In the genomic region with DNA sequence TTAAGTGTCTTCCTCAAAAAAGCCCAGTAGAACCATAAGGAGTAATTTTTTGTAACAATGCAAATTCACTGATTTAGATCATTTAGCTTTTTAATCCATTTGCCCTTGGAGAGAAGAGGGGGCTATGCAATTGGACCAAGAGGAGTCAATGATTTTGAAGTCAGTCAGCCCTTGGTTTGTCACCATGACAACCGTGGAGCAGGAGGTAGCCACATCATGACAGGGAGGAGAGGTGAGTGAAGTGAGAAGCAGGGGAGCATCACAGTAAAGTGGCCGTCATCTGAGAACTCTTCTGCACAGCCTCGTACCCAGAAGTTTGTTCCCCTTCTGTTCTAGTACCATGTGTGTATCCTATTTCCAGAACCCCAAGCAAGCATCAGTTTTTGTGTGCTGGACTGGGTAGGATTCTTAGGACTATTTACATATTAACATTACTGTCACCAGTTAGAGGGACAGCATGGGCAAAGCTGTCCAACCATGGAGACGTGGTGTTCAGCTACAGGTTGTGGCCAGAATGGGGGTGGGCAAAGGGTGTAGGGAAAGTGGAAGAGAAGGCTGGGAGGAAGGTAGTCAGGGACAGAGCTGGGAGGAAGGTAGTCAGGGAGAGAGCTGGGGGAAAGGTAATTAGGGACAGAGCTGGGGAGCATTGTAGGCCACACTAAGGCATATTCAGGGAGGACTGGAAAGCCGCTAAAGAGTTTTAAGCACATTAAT, we compare ENCODE assay signal across 16 cellular contexts. TPM values are rescaled to one million over a fixed set of nuclear protein-coding genes. Genes with fewer than 3 reads are reported as not detected.
A peak's percentile ranks its signal among the peaks of the same experiment; 100 is the strongest.
DNase-seq lines count a peak whose midpoint lies in the region; ATAC-seq and TF ChIP-seq lines count a peak whose summit lies in the region.
"Had no signal": no experiment of that assay in that cellular context is flagged by ENCODE, and none has a peak within 500 bp of the region (broad histone marks: within the 10 kb centered on the region; RNA-seq: fewer than 3 reads in every experiment).

No MANE protein-coding gene starts in this region.

- no peaks in the 10 kb centered on the region for H3K9me3 Mint-ChIP-seq in activated T-cell treated with anti-CD3 and anti-CD28 coated beads, Interleukin-2, amount 50 U/mL, for 72 hours
- no peaks in the 10 kb centered on the region for H3K9me3 Mint-ChIP-seq in activated T-cell treated with anti-CD3 and anti-CD28 coated beads, Interleukin-2, amount 50 U/mL, for 4 hours
- peaks cover 4% of the 10 kb centered on the region for H3K9me3 Mint-ChIP-seq in glutamatergic neuron (ENCODE audit: unreplicated experiment)

- H3K27me3 ChIP-seq in WERI-Rb-1 (ENCODE audit: insufficient read depth, low read depth, severe bottlenecking): no peaks in the 10 kb centered on the region
- H3K27me3 ChIP-seq in testis: no peaks in the 10 kb centered on the region
- H3K27me3 ChIP-seq: pancreas had no signal

- no peak overlapping the region for H3K4me3 Mint-ChIP-seq in activated T-cell treated with anti-CD3 and anti-CD28 coated beads, Interleukin-2, amount 50 U/mL, for 72 hours
- no peak overlapping the region for H3K4me3 Mint-ChIP-seq in activated T-cell treated with anti-CD3 and anti-CD28 coated beads, Interleukin-2, amount 50 U/mL, for 4 hours
- peak overlapping the region; percentile 9 for H3K4me3 Mint-ChIP-seq in glutamatergic neuron (ENCODE audit: unreplicated experiment)

- no peak for ATAC-seq in activated T-cell treated with anti-CD3 and anti-CD28 coated beads, Interleukin-2, amount 50 U/mL, for 72 hours (replicated peaks in 1 of 2)
- ATAC-seq in activated T-cell treated with anti-CD3 and anti-CD28 coated beads, Interleukin-2, amount 50 U/mL, for 4 hours: no peak
- ATAC-seq: lower lobe of right lung had no signal

- H3K27ac ChIP-seq in WERI-Rb-1 (peak overlapping the region; percentile 76), testis (no peak overlapping the region)
- H3K27ac ChIP-seq: lower lobe of right lung, thoracic aorta had no signal

- H3K27me3 Mint-ChIP-seq in activated T-cell treated with anti-CD3 and anti-CD28 coated beads, Interleukin-2, amount 50 U/mL, for 72 hours (ENCODE audit: low read depth): no peaks in the 10 kb centered on the region
- H3K27me3 Mint-ChIP-seq in activated T-cell treated with anti-CD3 and anti-CD28 coated beads, Interleukin-2, amount 50 U/mL, for 4 hours (ENCODE audit: low read depth): no peaks in the 10 kb centered on the region
- H3K27me3 Mint-ChIP-seq in glutamatergic neuron (ENCODE audit: unreplicated experiment): no peaks in the 10 kb centered on the region

- no peaks in the 10 kb centered on the region for H3K4me1 ChIP-seq in testis

- WGBS in testis, 2 donors: 82 to 89% methylated on average over 5 of the region's 5 CpGs

- no peak for DNase-seq in activated T-cell treated with anti-CD3 and anti-CD28 coated beads, Interleukin-2, amount 50 U/mL, for 72 hours
- no peak for DNase-seq in activated T-cell treated with anti-CD3 and anti-CD28 coated beads, Interleukin-2, amount 50 U/mL, for 4 hours
- DNase-seq in WERI-Rb-1: peak; percentile 49
- DNase-seq in glutamatergic neuron: no peak
- DNase-seq in renal cortical epithelial cell (ENCODE audit: low read depth): peak; percentile 13
- no peak for DNase-seq in NOMO-1 (lab: John Stamatoyannopoulos, UW; ENCODE audit: unreplicated experiment in 2 of 2)
- no peak for DNase-seq in testis
- no peak for DNase-seq in iPS-NIHi7 (ENCODE audit: extremely low spot score)
- DNase-seq: cortex of kidney; Kasumi-1; lower lobe of right lung; NCI-H187; NK-92 treated with Interleukin-12 subunit alpha and Interleukin-12 subunit beta, amount 100 ng/mL, for 24 hours; pancreas; stimulated activated CD4-positive, alpha-beta T cell treated with anti-CD3 and anti-CD28 coated beads, Interleukin-15, amount 100 ng/mL, for 24 hours had no signal

- TF ChIP-seq POLR2A in testis (IDR thresholded peaks at IDR 0.05): no peak

- intact Hi-C loops in testis (cut with DNase I; ENCODE audit: low total_unique reads): no loop called here

- H3K4me3 ChIP-seq in WERI-Rb-1 (ENCODE audit: low read depth, low read length) (peak overlapping the region; percentile 43), testis (no peak overlapping the region)
- H3K4me3 ChIP-seq: lower lobe of right lung, pancreas had no signal

- H3K36me3 Mint-ChIP-seq in activated T-cell treated with anti-CD3 and anti-CD28 coated beads, Interleukin-2, amount 50 U/mL, for 72 hours (ENCODE audit: insufficient read depth in 2 of 2): peaks cover 0 to 9% of the 10 kb centered on the region in 2 donors
- H3K36me3 Mint-ChIP-seq in activated T-cell treated with anti-CD3 and anti-CD28 coated beads, Interleukin-2, amount 50 U/mL, for 4 hours (ENCODE audit: insufficient read depth): peaks cover 13% of the 10 kb centered on the region
- H3K36me3 Mint-ChIP-seq in glutamatergic neuron (ENCODE audit: unreplicated experiment): no peaks in the 10 kb centered on the region

- no peaks in the 10 kb centered on the region for H3K9me3 ChIP-seq in WERI-Rb-1 (ENCODE audit: severe bottlenecking)
- no peaks in the 10 kb centered on the region for H3K9me3 ChIP-seq in testis
- H3K9me3 ChIP-seq: lower lobe of right lung, pancreas, thoracic aorta had no signal

- H3K4me1 Mint-ChIP-seq in activated T-cell treated with anti-CD3 and anti-CD28 coated beads, Interleukin-2, amount 50 U/mL, for 72 hours (ENCODE audit: low read depth): peaks cover 62% of the 10 kb centered on the region
- peaks cover 64% of the 10 kb centered on the region for H3K4me1 Mint-ChIP-seq in activated T-cell treated with anti-CD3 and anti-CD28 coated beads, Interleukin-2, amount 50 U/mL, for 4 hours (ENCODE audit: low read depth)
- H3K4me1 Mint-ChIP-seq in glutamatergic neuron (ENCODE audit: low read depth, unreplicated experiment): peaks cover 20% of the 10 kb centered on the region

- TF ChIP-seq CTCF in WERI-Rb-1 (IDR thresholded peaks at IDR 0.05; ENCODE audit: low read depth, low read length) (no peak), glutamatergic neuron (IDR thresholded peaks at IDR 0.05; ENCODE audit: partially characterized antibody, unreplicated experiment) (no peak), testis (IDR thresholded peaks at IDR 0.05) (no peak)

- H3K27ac Mint-ChIP-seq in activated T-cell treated with anti-CD3 and anti-CD28 coated beads, Interleukin-2, amount 50 U/mL, for 72 hours: peak overlapping the region; percentile 56
- peak overlapping the region; percentile 56 for H3K27ac Mint-ChIP-seq in glutamatergic neuron (ENCODE audit: unreplicated experiment)

- H3K36me3 ChIP-seq in WERI-Rb-1 (peaks cover 29% of the 10 kb centered on the region), testis (ENCODE audit: low read depth, missing control alignments) (no peaks in the 10 kb centered on the region)
- H3K36me3 ChIP-seq: lower lobe of right lung, pancreas, thoracic aorta had no signal

RNA-seq across cellular contexts. Expression of gene UBE3C, which starts 13.1 kb away (rescaled TPM):
- total RNA-seq in activated T-cell treated with anti-CD3 and anti-CD28 coated beads, Interleukin-2, amount 50 U/mL, for 72 hours: 10 to 100 TPM; 39.6 to 42.6 TPM
- total RNA-seq in activated T-cell treated with anti-CD3 and anti-CD28 coated beads, Interleukin-2, amount 50 U/mL, for 4 hours: 10 to 100 TPM; 94.2 to 95.7 (median 94.6) TPM
- total RNA-seq in glutamatergic neuron (ENCODE audit: unreplicated experiment): 52.5 TPM
- 102 and 153 TPM in 2 replicates for total RNA-seq in renal cortical epithelial cell
- 10 to 100 TPM; 86.0 to 95.9 TPM for total RNA-seq in testis
- polyA plus RNA-seq in testis (ENCODE audit: insufficient read depth, low read depth, low replicate concordance): 69.4 TPM

Comparison
In these comparisons a context has a peak if more than half of its experiments do, and no peak if none do; other contexts are left out.
1. DNase-seq: peak in WERI-Rb-1 (single experiment) and renal cortical epithelial cell (single experiment); none in activated T-cell treated with anti-CD3 and anti-CD28 coated beads, Interleukin-2, amount 50 U/mL, for 72 hours (0 of 2), activated T-cell treated with anti-CD3 and anti-CD28 coated beads, Interleukin-2, amount 50 U/mL, for 4 hours (single experiment), glutamatergic neuron (single experiment), NOMO-1 (0 of 2), testis (single experiment) and iPS-NIHi7 (single experiment).